In genomic region chr2:21803550-21803949, GRCh38 we compare ENCODE assay signal across 3 cellular contexts.
"Had no signal": no experiment of that assay in that cellular context is flagged by ENCODE, and none has a peak within 500 bp of the region (broad histone marks: within the 10 kb centered on the region; RNA-seq: fewer than 3 reads in every experiment).

No MANE protein-coding gene starts in this region.

- H3K4me3 ChIP-seq: GM12878 had no signal

- DNase-seq: GDM1, GF-D8 had no signal

- ATAC-seq: GM12878 had no signal
